Comparison of ENCODE assay signal across 22 cellular contexts in the genomic region with DNA sequence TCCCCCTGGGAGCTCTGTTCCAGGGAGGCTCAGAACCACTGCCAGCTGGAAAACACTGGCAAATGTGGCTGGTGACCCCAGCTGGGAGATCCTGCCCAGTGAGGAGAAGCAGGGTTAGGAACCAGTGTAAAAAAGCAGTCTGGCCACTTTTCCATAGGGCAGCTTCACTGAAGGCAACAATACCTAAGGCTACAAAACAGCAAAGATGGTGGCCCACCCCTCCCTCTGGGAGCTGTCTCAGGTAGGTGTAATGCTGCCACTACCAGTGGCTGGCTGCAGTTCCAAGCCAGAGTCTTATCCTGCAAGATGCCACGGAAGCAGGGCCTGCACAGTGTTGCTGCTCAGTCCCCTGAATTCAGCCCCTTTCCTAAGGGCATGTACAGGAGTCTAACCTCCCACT.
"Had no signal": no experiment of that assay in that cellular context is flagged by ENCODE, and none has a peak within 500 bp of the region (broad histone marks: within the 10 kb centered on the region; RNA-seq: fewer than 3 reads in every experiment).

No MANE protein-coding gene starts in this region.

- DNase-seq: Karpas-422, KG1, MG63, NCI-H1092, NCI-H1105 treated with DMSO at 0.1 percent for 48 hours, NCI-H1417 treated with DMSO at 0.1 percent for 48 hours, NCI-H146, NCI-H1694 treated with DMSO at 0.1 percent for 48 hours, NCI-H1930, NCI-H2081, NCI-H2107, NCI-H226, NCI-H446, NCI-H510A, NCI-H524 treated with DMSO at 0.1 percent for 48 hours, NCI-H69, NCI-H774, SHP77, SK-N-SH, SW 1271 had no signal

- H3K4me2 ChIP-seq: SK-N-SH had no signal

- H3K9me2 ChIP-seq: SK-N-SH had no signal

- H3K36me3 ChIP-seq: MG63 had no signal

- H3K4me3 ChIP-seq: MG63 had no signal

- H3K27ac ChIP-seq: RWPE1 had no signal

- H3K9me3 ChIP-seq: MG63, SK-N-SH had no signal

- ATAC-seq: Panc1 had no signal

- H3K9ac ChIP-seq: SK-N-SH had no signal
